1 cellular context compared by ENCODE assay signal in genomic region chr2:190837417-190837816, GRCh38.
TF ChIP-seq lines count a peak whose summit lies in the region.

No MANE protein-coding gene starts in this region.

TF ChIP-seq in IMR-90, 13 proteins besides CTCF, POLR2A, EP300 and RAD21:
- TF ChIP-seq NFE2L2 (IDR thresholded peaks at IDR 0.05; ENCODE audit: low read depth, low read length) (no peak), SMC3 (IDR thresholded peaks at IDR 0.05; ENCODE audit: low read depth, low read length) (no peak), ELK1 (IDR thresholded peaks at IDR 0.05; ENCODE audit: borderline replicate concordance, low read depth, low read length) (no peak), MXI1 (IDR thresholded peaks at IDR 0.05; ENCODE audit: borderline replicate concordance, low read depth, low read length) (no peak), CEBPB (IDR thresholded peaks at IDR 0.05; ENCODE audit: low read depth, low read length) (no peak)
